Comparison of ENCODE assay signal across 1 cellular context in the genomic region with DNA sequence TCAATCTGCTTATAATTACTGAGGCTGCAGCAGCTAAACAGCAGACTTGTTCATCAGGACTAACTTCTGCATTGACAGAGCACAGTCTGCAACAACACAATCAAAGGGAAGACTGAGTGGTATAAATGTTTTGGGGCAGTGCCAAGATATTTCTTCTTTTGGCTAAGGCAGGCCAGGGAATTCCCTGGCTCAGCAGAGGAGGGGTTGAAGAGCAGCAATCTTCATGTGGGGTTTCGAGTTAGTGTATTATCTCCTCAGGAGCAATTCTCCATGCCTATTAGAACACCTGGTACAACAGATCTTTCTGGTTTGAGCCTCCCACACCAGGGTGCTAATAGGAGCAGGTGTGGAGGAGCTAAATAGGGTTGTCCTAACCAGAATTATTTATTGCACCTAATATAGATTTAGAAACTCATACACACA.
TF ChIP-seq lines count a peak whose summit lies in the region.

No MANE protein-coding gene starts in this region.

TF ChIP-seq in IMR-90, 13 proteins besides CTCF, POLR2A, EP300 and RAD21:
- TF ChIP-seq BHLHE40 (IDR thresholded peaks at IDR 0.05; ENCODE audit: low read depth, low read length): no peak
